In the genomic region with DNA sequence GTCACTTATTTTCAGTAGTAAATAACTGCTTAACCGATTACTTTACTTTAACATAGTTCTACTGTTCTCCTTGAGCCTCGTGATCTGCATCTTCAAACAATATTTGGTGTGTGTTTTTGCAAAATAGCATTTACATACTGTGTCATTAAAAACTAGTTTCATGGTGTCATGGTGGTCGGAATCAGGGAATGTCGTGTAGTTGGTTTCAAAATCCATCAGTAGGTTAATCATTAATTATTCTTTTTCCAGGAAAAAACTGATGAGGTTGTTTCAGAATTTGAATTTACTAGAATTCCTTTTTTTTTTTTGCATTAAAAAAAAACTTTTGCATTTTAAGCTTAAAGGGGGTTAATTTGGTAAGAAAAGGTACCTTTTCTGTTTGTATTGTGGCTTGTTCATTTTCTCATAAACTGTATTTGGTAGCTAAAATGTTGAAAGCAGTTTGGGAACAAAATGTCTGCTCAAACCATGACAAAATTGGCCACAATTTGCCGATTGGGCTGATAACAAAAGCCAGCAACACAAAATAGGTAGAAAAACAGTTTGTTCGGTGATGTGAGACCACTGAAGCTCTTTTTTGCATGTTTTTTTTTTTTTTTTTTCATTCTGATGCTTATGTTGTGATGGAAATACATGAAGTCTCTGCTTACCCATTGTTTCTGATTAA, we compare ENCODE assay signal across 8 cellular contexts.
DNase-seq lines count a peak whose midpoint lies in the region; ATAC-seq and TF ChIP-seq lines count a peak whose summit lies in the region.
"Not testable (repeated sequence)": the region's sequence is repeated elsewhere in the genome, so short reads cannot be mapped to it uniquely, and the experiment has no call there.

No MANE protein-coding gene starts in this region.

- intact Hi-C loops in right lobe of liver (cut with DNase I), result not testable (repeated sequence)

- peak overlapping the region; percentile 36; the same call in 1 of the 2 replicates for H3K9ac ChIP-seq in KMS-11

- 10% methylated on average over 3 of the region's 6 CpGs for WGBS in right lobe of liver (ENCODE audit: insufficient coverage, low coverage, low lambda C conversion rate, missing lambda C conversion rate)

- not testable (repeated sequence) for H3K36me3 ChIP-seq in CD4-positive, CD25-positive, alpha-beta regulatory T cell (ENCODE audit: control insufficient read depth, insufficient read depth, low read length); KMS-11 (ENCODE audit: insufficient read depth); right lobe of liver

- H3K9me3 Mint-ChIP-seq in CD4-positive, CD25-positive, alpha-beta regulatory T cell; T-helper 1 cell treated with Interleukin-12 subunit alpha and Interleukin-12 subunit beta and Interleukin-4 antibody, amounts not matched to agents 30 μg/mL and 1 μg/mL, for 36 hours; activated CD8-positive, alpha-beta T cell treated with anti-CD3 and anti-CD28 coated beads, Interleukin-2, amount 10 ng/mL, durations not matched to agents 7 days and 5 days (ENCODE audit: insufficient read depth); activated naive CD8-positive, alpha-beta T cell (ENCODE audit: low read depth); effector memory CD8-positive, alpha-beta T cell; stimulated activated memory B cell treated with anti-CD40 and anti-IgM and Interleukin-4, amounts not matched to agents 10 μg/mL and 1 μg/mL and 100 μg/mL, for 72 hours: not testable (repeated sequence)

- POLR2A ChIA-PET in activated CD8-positive, alpha-beta T cell treated with anti-CD3 and anti-CD28 coated beads, Interleukin-2, amount 10 ng/mL, durations not matched to agents 7 days and 5 days (lab: Charles Lee), result not testable (repeated sequence)

- H2AFZ ChIP-seq in KMS-11 (ENCODE audit: low read depth), result not testable (repeated sequence)

- H3K27ac Mint-ChIP-seq in CD4-positive, CD25-positive, alpha-beta regulatory T cell, result peak overlapping the region; percentile 43 to 85 (median 82)
- H3K27ac Mint-ChIP-seq in T-helper 1 cell treated with Interleukin-12 subunit alpha and Interleukin-12 subunit beta and Interleukin-4 antibody, amounts not matched to agents 30 μg/mL and 1 μg/mL, for 36 hours, result peak overlapping the region; percentile 52
- peak overlapping the region; percentile 71 for H3K27ac Mint-ChIP-seq in activated CD8-positive, alpha-beta T cell treated with anti-CD3 and anti-CD28 coated beads, Interleukin-2, amount 10 ng/mL, durations not matched to agents 7 days and 5 days
- H3K27ac Mint-ChIP-seq in activated naive CD8-positive, alpha-beta T cell, result peak overlapping the region; percentile 90
- H3K27ac Mint-ChIP-seq in effector memory CD8-positive, alpha-beta T cell, result peak overlapping the region; percentile 19 to 49
- peak overlapping the region; percentile 71 for H3K27ac Mint-ChIP-seq in stimulated activated memory B cell treated with anti-CD40 and anti-IgM and Interleukin-4, amounts not matched to agents 10 μg/mL and 1 μg/mL and 100 μg/mL, for 72 hours

- H3K4me1 ChIP-seq in CD4-positive, CD25-positive, alpha-beta regulatory T cell (ENCODE audit: control insufficient read depth, insufficient read depth, low read length, poor library complexity, severe bottlenecking), result peaks cover 13% of the 10 kb centered on the region
- H3K4me1 ChIP-seq in KMS-11 (ENCODE audit: low read depth, poor library complexity, severe bottlenecking), result peaks cover 34% of the 10 kb centered on the region
- not testable (repeated sequence) for H3K4me1 ChIP-seq in right lobe of liver

- not testable (repeated sequence) for TF ChIP-seq CTCF in KMS-11 (conservative IDR thresholded peaks at IDR 0.05; ENCODE audit: low read depth, low read length); right lobe of liver (IDR thresholded peaks at IDR 0.05)

- ATAC-seq in CD4-positive, CD25-positive, alpha-beta regulatory T cell (ENCODE audit: low read depth in 2 of 2); activated CD8-positive, alpha-beta T cell treated with anti-CD3 and anti-CD28 coated beads, Interleukin-2, amount 10 ng/mL, durations not matched to agents 7 days and 5 days; stimulated activated memory B cell treated with anti-CD40 and anti-IgM and Interleukin-4, amounts not matched to agents 10 μg/mL and 1 μg/mL and 100 μg/mL, for 72 hours: not testable (repeated sequence)
- ATAC-seq in effector memory CD8-positive, alpha-beta T cell (replicated peaks), result peak; percentile 18
- peak; percentile 54 to 82 (median 58) for ATAC-seq in right lobe of liver

- peaks cover 27% of the 10 kb centered on the region; the same call in 1 of the 2 replicates for H3K79me2 ChIP-seq in KMS-11 (ENCODE audit: insufficient read depth, low read depth)

- H3K4me1 Mint-ChIP-seq in CD4-positive, CD25-positive, alpha-beta regulatory T cell, result peaks cover 6 to 35% (median 14%) of the 10 kb centered on the region in 4 donors
- peaks cover 12% of the 10 kb centered on the region for H3K4me1 Mint-ChIP-seq in T-helper 1 cell treated with Interleukin-12 subunit alpha and Interleukin-12 subunit beta and Interleukin-4 antibody, amounts not matched to agents 30 μg/mL and 1 μg/mL, for 36 hours (ENCODE audit: low read depth)
- peaks cover 29% of the 10 kb centered on the region for H3K4me1 Mint-ChIP-seq in activated CD8-positive, alpha-beta T cell treated with anti-CD3 and anti-CD28 coated beads, Interleukin-2, amount 10 ng/mL, durations not matched to agents 7 days and 5 days (ENCODE audit: low read depth)
- peaks cover 31% of the 10 kb centered on the region for H3K4me1 Mint-ChIP-seq in activated naive CD8-positive, alpha-beta T cell (ENCODE audit: low read depth)
- not testable (repeated sequence) for H3K4me1 Mint-ChIP-seq in effector memory CD8-positive, alpha-beta T cell (ENCODE audit: low read depth in 2 of 2)
- peaks cover 16% of the 10 kb centered on the region for H3K4me1 Mint-ChIP-seq in stimulated activated memory B cell treated with anti-CD40 and anti-IgM and Interleukin-4, amounts not matched to agents 10 μg/mL and 1 μg/mL and 100 μg/mL, for 72 hours

- H3K9me3 ChIP-seq in CD4-positive, CD25-positive, alpha-beta regulatory T cell (ENCODE audit: control insufficient read depth in 2 of 2, low read length in 2 of 2); right lobe of liver: not testable (repeated sequence)

- peak overlapping the region; percentile 16 to 87 (median 67) for H3K4me3 Mint-ChIP-seq in CD4-positive, CD25-positive, alpha-beta regulatory T cell
- H3K4me3 Mint-ChIP-seq in T-helper 1 cell treated with Interleukin-12 subunit alpha and Interleukin-12 subunit beta and Interleukin-4 antibody, amounts not matched to agents 30 μg/mL and 1 μg/mL, for 36 hours; stimulated activated memory B cell treated with anti-CD40 and anti-IgM and Interleukin-4, amounts not matched to agents 10 μg/mL and 1 μg/mL and 100 μg/mL, for 72 hours: not testable (repeated sequence)
- H3K4me3 Mint-ChIP-seq in activated CD8-positive, alpha-beta T cell treated with anti-CD3 and anti-CD28 coated beads, Interleukin-2, amount 10 ng/mL, durations not matched to agents 7 days and 5 days, result peak overlapping the region; percentile 52
- H3K4me3 Mint-ChIP-seq in activated naive CD8-positive, alpha-beta T cell, result peak overlapping the region; percentile 53
- peak overlapping the region in 1 of 2 donors; percentile 8 for H3K4me3 Mint-ChIP-seq in effector memory CD8-positive, alpha-beta T cell

- CTCF ChIA-PET in activated CD8-positive, alpha-beta T cell treated with anti-CD3 and anti-CD28 coated beads, Interleukin-2, amount 10 ng/mL, durations not matched to agents 7 days and 5 days (lab: Charles Lee), result not testable (repeated sequence)

- peak overlapping the region; percentile 51 for H3K27ac ChIP-seq in CD4-positive, CD25-positive, alpha-beta regulatory T cell (ENCODE audit: insufficient read depth, low read length, poor library complexity, severe bottlenecking)
- H3K27ac ChIP-seq in KMS-11, result peak overlapping the region; percentile 69
- H3K27ac ChIP-seq in right lobe of liver, result peak overlapping the region in 2 of 3 donors; percentile 57 to 64

- DNase-seq in CD4-positive, CD25-positive, alpha-beta regulatory T cell, result peak in 1 of 3 donors; percentile 55
- DNase-seq in activated CD8-positive, alpha-beta T cell treated with anti-CD3 and anti-CD28 coated beads, Interleukin-2, amount 10 ng/mL, durations not matched to agents 7 days and 5 days; effector memory CD8-positive, alpha-beta T cell; right lobe of liver: not testable (repeated sequence)

- not testable (repeated sequence) for TF ChIP-seq POLR2A in right lobe of liver (IDR thresholded peaks at IDR 0.05)

- not testable (repeated sequence) for H3K27me3 ChIP-seq in CD4-positive, CD25-positive, alpha-beta regulatory T cell (ENCODE audit: control insufficient read depth, insufficient read depth, low read length); KMS-11 (ENCODE audit: insufficient read depth, low read depth); right lobe of liver

- not testable (repeated sequence) for H3K27me3 Mint-ChIP-seq in CD4-positive, CD25-positive, alpha-beta regulatory T cell; T-helper 1 cell treated with Interleukin-12 subunit alpha and Interleukin-12 subunit beta and Interleukin-4 antibody, amounts not matched to agents 30 μg/mL and 1 μg/mL, for 36 hours (ENCODE audit: low read depth); activated CD8-positive, alpha-beta T cell treated with anti-CD3 and anti-CD28 coated beads, Interleukin-2, amount 10 ng/mL, durations not matched to agents 7 days and 5 days (ENCODE audit: low read depth); activated naive CD8-positive, alpha-beta T cell; effector memory CD8-positive, alpha-beta T cell; stimulated activated memory B cell treated with anti-CD40 and anti-IgM and Interleukin-4, amounts not matched to agents 10 μg/mL and 1 μg/mL and 100 μg/mL, for 72 hours

- H3K4me3 ChIP-seq in CD4-positive, CD25-positive, alpha-beta regulatory T cell (ENCODE audit: low read depth, low read length), result peak overlapping the region; percentile 26
- H3K4me3 ChIP-seq in KMS-11 (IDR thresholded peaks at IDR 0.05; ENCODE audit: insufficient read depth, low read depth, low read length); right lobe of liver: not testable (repeated sequence)

- H4K20me1 ChIP-seq in KMS-11 (ENCODE audit: insufficient read depth), result not testable (repeated sequence)

- H3K4me2 ChIP-seq in KMS-11, result peak overlapping the region; percentile 59; the same call in 1 of the 2 replicates

- H3K36me3 Mint-ChIP-seq in CD4-positive, CD25-positive, alpha-beta regulatory T cell; T-helper 1 cell treated with Interleukin-12 subunit alpha and Interleukin-12 subunit beta and Interleukin-4 antibody, amounts not matched to agents 30 μg/mL and 1 μg/mL, for 36 hours (ENCODE audit: low read depth); activated CD8-positive, alpha-beta T cell treated with anti-CD3 and anti-CD28 coated beads, Interleukin-2, amount 10 ng/mL, durations not matched to agents 7 days and 5 days (ENCODE audit: low read depth); activated naive CD8-positive, alpha-beta T cell; effector memory CD8-positive, alpha-beta T cell (ENCODE audit: insufficient read depth); stimulated activated memory B cell treated with anti-CD40 and anti-IgM and Interleukin-4, amounts not matched to agents 10 μg/mL and 1 μg/mL and 100 μg/mL, for 72 hours: not testable (repeated sequence)

Comparison
In these comparisons a context has a peak if more than half of its experiments do, and no peak if none do; other contexts are left out.
1. H3K27ac Mint-ChIP-seq: peak in every context shown above with its lines; median percentile 90 in activated naive CD8-positive, alpha-beta T cell; 82 in CD4-positive, CD25-positive, alpha-beta regulatory T cell; 71 in activated CD8-positive, alpha-beta T cell treated with anti-CD3 and anti-CD28 coated beads, Interleukin-2, amount 10 ng/mL, durations not matched to agents 7 days and 5 days; 71 in stimulated activated memory B cell treated with anti-CD40 and anti-IgM and Interleukin-4, amounts not matched to agents 10 μg/mL and 1 μg/mL and 100 μg/mL, for 72 hours; 52 in T-helper 1 cell treated with Interleukin-12 subunit alpha and Interleukin-12 subunit beta and Interleukin-4 antibody, amounts not matched to agents 30 μg/mL and 1 μg/mL, for 36 hours; 34 in effector memory CD8-positive, alpha-beta T cell.